Comparison of ENCODE assay signal across 8 cellular contexts in the genomic region with DNA sequence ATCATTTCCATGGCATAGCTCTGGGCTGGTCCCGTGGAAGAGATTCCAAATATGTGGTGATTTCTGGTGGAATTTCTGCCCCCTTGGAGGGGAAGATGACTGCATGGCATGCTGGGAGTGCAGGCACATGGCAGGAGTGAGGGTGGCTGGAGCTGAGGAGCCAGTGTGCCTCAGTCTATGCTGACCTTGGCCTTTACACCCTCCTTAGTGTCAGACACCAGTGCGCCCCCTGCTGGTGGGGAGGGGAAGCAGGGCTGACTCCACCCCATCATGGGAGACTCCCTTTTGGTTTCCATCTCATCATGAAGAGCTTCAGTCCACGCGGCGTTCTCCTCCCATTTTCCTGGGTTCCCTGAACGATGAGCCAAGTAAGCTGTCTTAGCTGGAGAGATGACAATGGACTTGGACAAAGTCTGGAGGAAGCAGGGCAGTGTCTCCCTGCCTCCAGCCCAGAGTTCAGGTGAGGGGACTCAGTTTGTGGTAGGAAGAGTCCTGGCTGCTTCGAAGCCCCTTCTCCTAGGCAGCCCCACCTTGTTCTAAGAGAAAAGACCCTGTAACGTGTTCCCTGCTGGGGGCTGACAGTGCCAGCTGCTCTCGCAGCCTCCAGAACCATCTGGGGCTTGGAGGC. TPM values are rescaled to one million over a fixed set of nuclear protein-coding genes. Genes with fewer than 3 reads are reported as not detected.
DNase-seq lines count a peak whose midpoint lies in the region; TF ChIP-seq lines count a peak whose summit lies in the region.

No MANE protein-coding gene starts in this region.

- no peak overlapping the region for H3K27ac Mint-ChIP-seq in activated CD4-positive, alpha-beta T cell treated with anti-CD3 and anti-CD28 coated beads, Interleukin-2, amount 10 ng/mL, durations not matched to agents 24 days and 14 days

- H3K27me3 Mint-ChIP-seq in activated CD4-positive, alpha-beta T cell treated with anti-CD3 and anti-CD28 coated beads, Interleukin-2, amount 10 ng/mL, durations not matched to agents 24 days and 14 days, result no peaks in the 10 kb centered on the region

- no peak overlapping the region for H3K4me3 Mint-ChIP-seq in activated CD4-positive, alpha-beta T cell treated with anti-CD3 and anti-CD28 coated beads, Interleukin-2, amount 10 ng/mL, durations not matched to agents 24 days and 14 days

- H3K9me3 ChIP-seq in MG63 (no peaks in the 10 kb centered on the region), neutrophil (no peaks in the 10 kb centered on the region), uterus (no peaks in the 10 kb centered on the region)

- H3K27me3 ChIP-seq in MG63 (no peaks in the 10 kb centered on the region), dorsolateral prefrontal cortex (no peaks in the 10 kb centered on the region), neutrophil (peaks cover 12% of the 10 kb centered on the region), uterus (no peaks in the 10 kb centered on the region)

- TF ChIP-seq POLR2A in uterus (IDR thresholded peaks at IDR 0.05), result no peak

- H3K36me3 ChIP-seq in MG63 (peaks cover 78% of the 10 kb centered on the region), neutrophil (peaks cover 57% of the 10 kb centered on the region), uterus (no peaks in the 10 kb centered on the region)

- H3K27ac ChIP-seq in dorsolateral prefrontal cortex (no peak overlapping the region), neutrophil (no peak overlapping the region), uterus (no peak overlapping the region)

- peaks cover 36% of the 10 kb centered on the region for H3K36me3 Mint-ChIP-seq in activated CD4-positive, alpha-beta T cell treated with anti-CD3 and anti-CD28 coated beads, Interleukin-2, amount 10 ng/mL, durations not matched to agents 24 days and 14 days (ENCODE audit: low read depth)

- TF ChIP-seq CTCF in dorsolateral prefrontal cortex (IDR thresholded peaks at IDR 0.05 in 54 of 56, conservative IDR thresholded peaks at IDR 0.05 in 2 of 56; ENCODE audit: low read depth in 1 of 56, partially characterized antibody in 56 of 56), result peak in 55 of 56 donors; percentile 33 to 74 (median 60)
- peak; percentile 85 for TF ChIP-seq CTCF in neutrophil (IDR thresholded peaks at IDR 0.05)
- peak in 3 of 4 experiments; percentile 22 to 49 (median 24) for TF ChIP-seq CTCF in uterus (IDR thresholded peaks at IDR 0.05)

- no peaks in the 10 kb centered on the region for H3K9me3 Mint-ChIP-seq in activated CD4-positive, alpha-beta T cell treated with anti-CD3 and anti-CD28 coated beads, Interleukin-2, amount 10 ng/mL, durations not matched to agents 24 days and 14 days

- H3K4me1 Mint-ChIP-seq in activated CD4-positive, alpha-beta T cell treated with anti-CD3 and anti-CD28 coated beads, Interleukin-2, amount 10 ng/mL, durations not matched to agents 24 days and 14 days, result no peaks in the 10 kb centered on the region

- intact Hi-C loops in activated CD4-positive, alpha-beta T cell treated with anti-CD3 and anti-CD28 coated beads, Interleukin-2, amount 10 ng/mL, durations not matched to agents 24 days and 14 days (cut with micrococcal nuclease), result no loop called here
- intact Hi-C loops in dorsolateral prefrontal cortex (cut with DNase I), result no loop called here
- intact Hi-C loops in uterus (cut with DNase I; ENCODE audit: low total_unique reads), result no loop called here

- no peaks in the 10 kb centered on the region for H3K4me1 ChIP-seq in neutrophil (ENCODE audit: control insufficient read depth in 1 of 2, insufficient read depth in 1 of 2, low read depth in 1 of 2, low read length in 1 of 2)
- peaks cover 0 to 3% of the 10 kb centered on the region in 2 donors for H3K4me1 ChIP-seq in uterus

- H3K4me3 ChIP-seq in MG63 (no peak overlapping the region), dorsolateral prefrontal cortex (no peak overlapping the region), neutrophil (ENCODE audit: low read depth in 1 of 2, low read length in 1 of 2) (no peak overlapping the region), uterus (no peak overlapping the region)

- peak; percentile 76 for DNase-seq in NCI-H82 (lab: John Stamatoyannopoulos, UW)
- no peak for DNase-seq in NCI-H82 treated with DMSO at 0.1 percent for 48 hours (lab: John Stamatoyannopoulos, UW; ENCODE audit: unreplicated experiment)
- DNase-seq in MG63, result peak; percentile 74
- peak; percentile 93 for DNase-seq in activated CD4-positive, alpha-beta T cell treated with anti-CD3 and anti-CD28 coated beads, Interleukin-2, amount 10 ng/mL, durations not matched to agents 24 days and 14 days
- peak in 1 of 10 donors; percentile 23 for DNase-seq in dorsolateral prefrontal cortex
- DNase-seq in uterus, result peak in 1 of 2 donors; percentile 26
- no peak for DNase-seq in GF-D8 (lab: John Stamatoyannopoulos, UW)

RNA-seq across cellular contexts. Expression of a gene that starts 10.3 kb away (rescaled TPM):
- total RNA-seq in MG63 (2014; rRNA removed; shearing (Covaris generic); ENCODE audit: low replicate concordance), result 11.3 and 14.9 TPM in 2 replicates
- not detected in 2 replicates for total RNA-seq in activated CD4-positive, alpha-beta T cell treated with anti-CD3 and anti-CD28 coated beads, Interleukin-2, amount 10 ng/mL, durations not matched to agents 24 days and 14 days
- total RNA-seq in dorsolateral prefrontal cortex (1 to 10 TPM in 33 of 120 experiments, under 1 TPM in 66, not detected in 21; 0.25 to 5.1 (median 0.78) TPM), uterus (under 1 TPM in 2 of 4 donors, not detected in 2; 0.21 to 0.26 TPM)

RNA-seq across cellular contexts. Expression of a gene that starts 25.7 kb away (rescaled TPM):
- 39.6 and 41.0 TPM in 2 replicates for total RNA-seq in MG63 (2014; rRNA removed; shearing (Covaris generic); ENCODE audit: low replicate concordance)
- total RNA-seq in activated CD4-positive, alpha-beta T cell treated with anti-CD3 and anti-CD28 coated beads, Interleukin-2, amount 10 ng/mL, durations not matched to agents 24 days and 14 days, result 41.0 and 43.8 TPM in 2 replicates
- total RNA-seq in dorsolateral prefrontal cortex (10 to 100 TPM; 45.9 to 78.9 (median 61.2) TPM), uterus (100 to 1,000 TPM in 1 of 4 donors, 10 to 100 TPM in 3; 17.1 to 102 (median 42.0) TPM)

RNA-seq across cellular contexts. Expression of a gene that starts 52.1 kb away (rescaled TPM):
- total RNA-seq in MG63 (2014; rRNA removed; shearing (Covaris generic); ENCODE audit: low replicate concordance), result not detected in 2 replicates
- total RNA-seq in activated CD4-positive, alpha-beta T cell treated with anti-CD3 and anti-CD28 coated beads, Interleukin-2, amount 10 ng/mL, durations not matched to agents 24 days and 14 days, result not detected in 2 replicates
- total RNA-seq in dorsolateral prefrontal cortex (1 to 10 TPM in 31 of 120 experiments, under 1 TPM in 53, not detected in 36; 0.28 to 5.6 (median 0.70) TPM), uterus (not detected)

Comparison
In these comparisons a context has a peak if more than half of its experiments do, and no peak if none do; other contexts are left out.
1. DNase-seq: peak in NCI-H82 (single experiment), MG63 (single experiment) and activated CD4-positive, alpha-beta T cell treated with anti-CD3 and anti-CD28 coated beads, Interleukin-2, amount 10 ng/mL, durations not matched to agents 24 days and 14 days (single experiment); none in NCI-H82 treated with DMSO at 0.1 percent for 48 hours (single experiment) and GF-D8 (single experiment).
2. CTCF ChIP-seq: peak in every context shown above with its lines; median percentile 85 in neutrophil; 60 in dorsolateral prefrontal cortex; 24 in uterus.